Comparison of ENCODE assay signal across 1 cellular context in the genomic region with DNA sequence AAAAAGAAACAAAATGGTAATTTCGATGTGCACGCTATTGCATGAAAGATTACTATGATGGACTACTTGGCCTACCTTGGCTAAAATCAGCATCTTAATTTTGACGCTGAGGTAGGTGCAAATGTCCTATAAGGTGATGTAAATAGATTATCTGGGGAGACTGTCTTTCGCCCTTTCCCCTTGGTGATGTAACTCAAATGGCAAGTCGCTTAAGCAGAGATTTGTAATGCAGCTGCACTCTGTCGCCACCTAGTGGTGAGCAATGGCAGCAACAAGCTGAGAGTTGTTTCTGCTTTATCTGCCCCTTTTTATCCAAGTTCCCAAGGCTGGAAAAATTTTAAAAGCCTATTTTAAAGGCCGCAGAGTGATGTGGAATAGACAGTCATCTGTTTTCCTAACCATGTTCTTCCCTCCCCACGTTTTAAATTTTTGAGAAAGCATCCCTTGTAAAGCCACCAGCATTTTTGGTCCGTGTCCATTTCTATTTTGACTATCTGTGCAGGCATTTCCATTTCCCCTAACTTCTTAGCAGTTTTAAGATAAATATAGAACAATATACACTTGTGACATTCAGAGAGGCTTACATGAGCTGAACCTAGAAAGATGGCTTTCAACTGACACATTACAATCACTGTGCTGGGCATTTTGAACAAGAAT.
TF ChIP-seq lines count a peak whose summit lies in the region.

No MANE protein-coding gene starts in this region.

TF ChIP-seq in HepG2, 621 proteins besides CTCF, POLR2A, EP300 and RAD21 (continued from another document and continues in another):
- TF ChIP-seq, protein P1, sequence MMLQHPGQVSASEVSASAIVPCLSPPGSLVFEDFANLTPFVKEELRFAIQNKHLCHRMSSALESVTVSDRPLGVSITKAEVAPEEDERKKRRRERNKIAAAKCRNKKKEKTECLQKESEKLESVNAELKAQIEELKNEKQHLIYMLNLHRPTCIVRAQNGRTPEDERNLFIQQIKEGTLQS (CRISPR knock-in tag; IDR thresholded peaks at IDR 0.05), result peak; percentile 48; the same call in 1 of the 2 replicates
- TF ChIP-seq ZNF614 (CRISPR knock-in tag; IDR thresholded peaks at IDR 0.05; ENCODE audit: borderline replicate concordance) (0 out of 2 replicates have a peak, but pooled peaks have one; percentile 22), SMAD9 (CRISPR knock-in tag; IDR thresholded peaks at IDR 0.05) (no peak), TSC22D2 (CRISPR knock-in tag; IDR thresholded peaks at IDR 0.05; ENCODE audit: borderline replicate concordance) (peak; percentile 59; the same call in 1 of the 2 replicates), SRY (CRISPR knock-in tag; IDR thresholded peaks at IDR 0.05) (no peak), PHF5A (CRISPR knock-in tag; IDR thresholded peaks at IDR 0.05; ENCODE audit: low read depth, unreplicated experiment) (no peak), NR2F1 (CRISPR knock-in tag; IDR thresholded peaks at IDR 0.05) (peak in 1 of 2 experiments; percentile 38; a peak in 1 of 4 replicates), FOXJ3 (CRISPR knock-in tag; IDR thresholded peaks at IDR 0.05; ENCODE audit: borderline replicate concordance) (peak; percentile 53), EEA1 (CRISPR knock-in tag; IDR thresholded peaks at IDR 0.05; ENCODE audit: borderline replicate concordance) (no peak), HOXA3 (CRISPR knock-in tag; IDR thresholded peaks at IDR 0.05) (peak; percentile 15; the same call in 1 of the 2 replicates), FIP1L1 (IDR thresholded peaks at IDR 0.05; ENCODE audit: borderline replicate concordance, insufficient read depth, low read depth, low read length) (no peak), SOX6 (IDR thresholded peaks at IDR 0.05) (no peak), SOX6 (CRISPR knock-in tag; IDR thresholded peaks at IDR 0.05) (peak; percentile 34; the same call in 1 of the 2 replicates), KDM3A (CRISPR knock-in tag; IDR thresholded peaks at IDR 0.05; ENCODE audit: low read depth) (no peak), FOSL2 (CRISPR knock-in tag; IDR thresholded peaks at IDR 0.05) (peak; percentile 42; the same call in 1 of the 2 replicates), ZNF781 (CRISPR knock-in tag; IDR thresholded peaks at IDR 0.05; ENCODE audit: borderline replicate concordance, not compliant biosample characterization) (no peak), THYN1 (CRISPR knock-in tag; IDR thresholded peaks at IDR 0.05; ENCODE audit: borderline replicate concordance, low read depth) (no peak), ZBTB3 (CRISPR knock-in tag; IDR thresholded peaks at IDR 0.05; ENCODE audit: borderline replicate concordance, low read depth) (no peak), GATAD2A (CRISPR knock-in tag; IDR thresholded peaks at IDR 0.05) (peak; percentile 24; the same call in 1 of the 2 replicates), ZNF558 (CRISPR knock-in tag; IDR thresholded peaks at IDR 0.05; ENCODE audit: borderline replicate concordance) (no peak), ZMYM4 (CRISPR knock-in tag; IDR thresholded peaks at IDR 0.05) (peak; percentile 40; the same call in 1 of the 2 replicates), THAP11 (CRISPR knock-in tag; IDR thresholded peaks at IDR 0.05) (peak; percentile 63; the same call in 1 of the 2 replicates), MAF1 (CRISPR knock-in tag; IDR thresholded peaks at IDR 0.05; ENCODE audit: borderline replicate concordance) (no peak), MIXL1 (CRISPR knock-in tag; IDR thresholded peaks at IDR 0.05) (0 out of 2 replicates have a peak, but pooled peaks have one; percentile 41), GATAD1 (CRISPR knock-in tag; IDR thresholded peaks at IDR 0.05) (peak; percentile 41; the same call in 1 of the 2 replicates), GTF2F1 (IDR thresholded peaks at IDR 0.05; ENCODE audit: low read length) (no peak), ZNF546 (CRISPR knock-in tag; conservative IDR thresholded peaks at IDR 0.05) (no peak), KDM2A (CRISPR knock-in tag; IDR thresholded peaks at IDR 0.05; ENCODE audit: borderline replicate concordance, low read depth) (no peak), SMC3 (IDR thresholded peaks at IDR 0.05; ENCODE audit: low read length) (peak; percentile 99), CEBPB (IDR thresholded peaks at IDR 0.05; ENCODE audit: borderline replicate concordance, low read depth, low read length) (peak; percentile 72), MED1 (CRISPR knock-in tag; IDR thresholded peaks at IDR 0.05) (peak; percentile 29; the same call in 1 of the 2 replicates)
- TF ChIP-seq, protein P2, sequence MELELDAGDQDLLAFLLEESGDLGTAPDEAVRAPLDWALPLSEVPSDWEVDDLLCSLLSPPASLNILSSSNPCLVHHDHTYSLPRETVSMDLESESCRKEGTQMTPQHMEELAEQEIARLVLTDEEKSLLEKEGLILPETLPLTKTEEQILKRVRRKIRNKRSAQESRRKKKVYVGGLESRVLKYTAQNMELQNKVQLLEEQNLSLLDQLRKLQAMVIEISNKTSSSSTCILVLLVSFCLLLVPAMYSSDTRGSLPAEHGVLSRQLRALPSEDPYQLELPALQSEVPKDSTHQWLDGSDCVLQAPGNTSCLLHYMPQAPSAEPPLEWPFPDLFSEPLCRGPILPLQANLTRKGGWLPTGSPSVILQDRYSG (CRISPR knock-in tag; IDR thresholded peaks at IDR 0.05), result no peak
- TF ChIP-seq, protein P3, sequence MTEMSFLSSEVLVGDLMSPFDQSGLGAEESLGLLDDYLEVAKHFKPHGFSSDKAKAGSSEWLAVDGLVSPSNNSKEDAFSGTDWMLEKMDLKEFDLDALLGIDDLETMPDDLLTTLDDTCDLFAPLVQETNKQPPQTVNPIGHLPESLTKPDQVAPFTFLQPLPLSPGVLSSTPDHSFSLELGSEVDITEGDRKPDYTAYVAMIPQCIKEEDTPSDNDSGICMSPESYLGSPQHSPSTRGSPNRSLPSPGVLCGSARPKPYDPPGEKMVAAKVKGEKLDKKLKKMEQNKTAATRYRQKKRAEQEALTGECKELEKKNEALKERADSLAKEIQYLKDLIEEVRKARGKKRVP (CRISPR knock-in tag; IDR thresholded peaks at IDR 0.05), result peak in 1 of 2 experiments; percentile 58; a peak in 2 of 4 replicates
- TF ChIP-seq, protein P4, sequence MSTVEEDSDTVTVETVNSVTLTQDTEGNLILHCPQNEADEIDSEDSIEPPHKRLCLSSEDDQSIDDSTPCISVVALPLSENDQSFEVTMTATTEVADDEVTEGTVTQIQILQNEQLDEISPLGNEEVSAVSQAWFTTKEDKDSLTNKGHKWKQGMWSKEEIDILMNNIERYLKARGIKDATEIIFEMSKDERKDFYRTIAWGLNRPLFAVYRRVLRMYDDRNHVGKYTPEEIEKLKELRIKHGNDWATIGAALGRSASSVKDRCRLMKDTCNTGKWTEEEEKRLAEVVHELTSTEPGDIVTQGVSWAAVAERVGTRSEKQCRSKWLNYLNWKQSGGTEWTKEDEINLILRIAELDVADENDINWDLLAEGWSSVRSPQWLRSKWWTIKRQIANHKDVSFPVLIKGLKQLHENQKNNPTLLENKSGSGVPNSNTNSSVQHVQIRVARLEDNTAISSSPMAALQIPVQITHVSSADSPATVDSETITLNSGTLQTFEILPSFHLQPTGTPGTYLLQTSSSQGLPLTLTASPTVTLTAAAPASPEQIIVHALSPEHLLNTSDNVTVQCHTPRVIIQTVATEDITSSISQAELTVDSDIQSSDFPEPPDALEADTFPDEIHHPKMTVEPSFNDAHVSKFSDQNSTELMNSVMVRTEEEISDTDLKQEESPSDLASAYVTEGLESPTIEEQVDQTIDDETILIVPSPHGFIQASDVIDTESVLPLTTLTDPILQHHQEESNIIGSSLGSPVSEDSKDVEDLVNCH (CRISPR knock-in tag; IDR thresholded peaks at IDR 0.05), result no peak
- TF ChIP-seq, protein P5, sequence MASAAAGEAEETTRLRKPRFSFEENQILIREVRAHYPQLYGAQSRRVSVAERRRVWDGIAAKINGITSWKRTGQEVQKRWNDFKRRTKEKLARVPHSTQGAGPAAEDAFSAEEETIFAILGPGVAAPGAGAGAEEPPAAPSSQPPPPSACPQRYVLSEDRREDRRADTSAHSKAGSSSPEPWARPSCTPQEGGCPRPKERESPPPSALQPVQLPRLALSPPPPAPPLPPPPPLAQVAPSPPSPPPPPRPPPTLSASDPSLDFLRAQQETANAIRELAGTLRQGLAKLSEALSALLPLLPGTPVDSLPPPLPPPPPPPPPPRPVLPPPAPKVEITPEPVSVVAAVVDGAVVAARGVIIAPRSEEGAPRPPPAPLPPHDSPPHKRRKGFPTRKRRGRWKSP (CRISPR knock-in tag; IDR thresholded peaks at IDR 0.05), result 0 out of 2 replicates have a peak, but pooled peaks have one; percentile 33
- TF ChIP-seq, protein P6, sequence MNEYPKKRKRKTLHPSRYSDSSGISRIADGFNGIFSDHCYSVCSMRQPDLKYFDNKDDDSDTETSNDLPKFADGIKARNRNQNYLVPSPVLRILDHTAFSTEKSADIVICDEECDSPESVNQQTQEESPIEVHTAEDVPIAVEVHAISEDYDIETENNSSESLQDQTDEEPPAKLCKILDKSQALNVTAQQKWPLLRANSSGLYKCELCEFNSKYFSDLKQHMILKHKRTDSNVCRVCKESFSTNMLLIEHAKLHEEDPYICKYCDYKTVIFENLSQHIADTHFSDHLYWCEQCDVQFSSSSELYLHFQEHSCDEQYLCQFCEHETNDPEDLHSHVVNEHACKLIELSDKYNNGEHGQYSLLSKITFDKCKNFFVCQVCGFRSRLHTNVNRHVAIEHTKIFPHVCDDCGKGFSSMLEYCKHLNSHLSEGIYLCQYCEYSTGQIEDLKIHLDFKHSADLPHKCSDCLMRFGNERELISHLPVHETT (CRISPR knock-in tag; conservative IDR thresholded peaks at IDR 0.05), result no peak
- TF ChIP-seq, protein P7, sequence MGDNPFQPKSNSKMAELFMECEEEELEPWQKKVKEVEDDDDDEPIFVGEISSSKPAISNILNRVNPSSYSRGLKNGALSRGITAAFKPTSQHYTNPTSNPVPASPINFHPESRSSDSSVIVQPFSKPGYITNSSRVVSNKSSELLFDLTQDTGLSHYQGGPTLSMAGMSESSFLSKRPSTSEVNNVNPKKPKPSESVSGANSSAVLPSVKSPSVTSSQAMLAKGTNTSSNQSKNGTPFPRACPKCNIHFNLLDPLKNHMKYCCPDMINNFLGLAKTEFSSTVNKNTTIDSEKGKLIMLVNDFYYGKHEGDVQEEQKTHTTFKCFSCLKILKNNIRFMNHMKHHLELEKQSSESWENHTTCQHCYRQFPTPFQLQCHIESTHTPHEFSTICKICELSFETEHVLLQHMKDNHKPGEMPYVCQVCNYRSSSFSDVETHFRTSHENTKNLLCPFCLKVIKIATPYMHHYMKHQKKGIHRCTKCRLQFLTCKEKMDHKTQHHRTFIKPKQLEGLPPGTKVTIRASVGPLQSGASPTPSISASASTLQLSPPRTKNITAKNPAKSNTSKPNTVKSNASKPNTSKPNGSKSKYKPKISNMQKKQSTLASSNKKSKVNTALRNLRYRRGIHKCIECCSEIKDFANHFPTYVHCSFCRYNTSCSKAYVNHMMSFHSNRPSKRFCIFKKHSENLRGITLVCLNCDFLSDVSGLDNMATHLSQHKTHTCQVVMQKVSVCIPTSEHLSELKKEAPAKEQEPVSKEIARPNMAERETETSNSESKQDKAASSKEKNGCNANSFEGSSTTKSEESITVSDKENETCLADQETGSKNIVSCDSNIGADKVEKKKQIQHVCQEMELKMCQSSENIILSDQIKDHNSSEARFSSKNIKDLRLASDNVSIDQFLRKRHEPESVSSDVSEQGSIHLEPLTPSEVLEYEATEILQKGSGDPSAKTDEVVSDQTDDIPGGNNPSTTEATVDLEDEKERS (CRISPR knock-in tag; IDR thresholded peaks at IDR 0.05), result no peak
- TF ChIP-seq, protein P8, sequence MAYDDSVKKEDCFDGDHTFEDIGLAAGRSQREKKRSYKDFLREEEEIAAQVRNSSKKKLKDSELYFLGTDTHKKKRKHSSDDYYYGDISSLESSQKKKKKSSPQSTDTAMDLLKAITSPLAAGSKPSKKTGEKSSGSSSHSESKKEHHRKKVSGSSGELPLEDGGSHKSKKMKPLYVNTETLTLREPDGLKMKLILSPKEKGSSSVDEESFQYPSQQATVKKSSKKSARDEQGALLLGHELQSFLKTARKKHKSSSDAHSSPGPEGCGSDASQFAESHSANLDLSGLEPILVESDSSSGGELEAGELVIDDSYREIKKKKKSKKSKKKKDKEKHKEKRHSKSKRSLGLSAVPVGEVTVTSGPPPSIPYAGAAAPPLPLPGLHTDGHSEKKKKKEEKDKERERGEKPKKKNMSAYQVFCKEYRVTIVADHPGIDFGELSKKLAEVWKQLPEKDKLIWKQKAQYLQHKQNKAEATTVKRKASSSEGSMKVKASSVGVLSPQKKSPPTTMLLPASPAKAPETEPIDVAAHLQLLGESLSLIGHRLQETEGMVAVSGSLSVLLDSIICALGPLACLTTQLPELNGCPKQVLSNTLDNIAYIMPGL (CRISPR knock-in tag; IDR thresholded peaks at IDR 0.05; ENCODE audit: borderline replicate concordance in 1 of 2, low read depth in 1 of 2), result peak in 1 of 2 experiments; percentile 45; a peak in 1 of 4 replicates
- TF ChIP-seq, protein P9, sequence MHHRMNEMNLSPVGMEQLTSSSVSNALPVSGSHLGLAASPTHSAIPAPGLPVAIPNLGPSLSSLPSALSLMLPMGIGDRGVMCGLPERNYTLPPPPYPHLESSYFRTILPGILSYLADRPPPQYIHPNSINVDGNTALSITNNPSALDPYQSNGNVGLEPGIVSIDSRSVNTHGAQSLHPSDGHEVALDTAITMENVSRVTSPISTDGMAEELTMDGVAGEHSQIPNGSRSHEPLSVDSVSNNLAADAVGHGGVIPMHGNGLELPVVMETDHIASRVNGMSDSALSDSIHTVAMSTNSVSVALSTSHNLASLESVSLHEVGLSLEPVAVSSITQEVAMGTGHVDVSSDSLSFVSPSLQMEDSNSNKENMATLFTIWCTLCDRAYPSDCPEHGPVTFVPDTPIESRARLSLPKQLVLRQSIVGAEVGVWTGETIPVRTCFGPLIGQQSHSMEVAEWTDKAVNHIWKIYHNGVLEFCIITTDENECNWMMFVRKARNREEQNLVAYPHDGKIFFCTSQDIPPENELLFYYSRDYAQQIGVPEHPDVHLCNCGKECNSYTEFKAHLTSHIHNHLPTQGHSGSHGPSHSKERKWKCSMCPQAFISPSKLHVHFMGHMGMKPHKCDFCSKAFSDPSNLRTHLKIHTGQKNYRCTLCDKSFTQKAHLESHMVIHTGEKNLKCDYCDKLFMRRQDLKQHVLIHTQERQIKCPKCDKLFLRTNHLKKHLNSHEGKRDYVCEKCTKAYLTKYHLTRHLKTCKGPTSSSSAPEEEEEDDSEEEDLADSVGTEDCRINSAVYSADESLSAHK (CRISPR knock-in tag; IDR thresholded peaks at IDR 0.05; ENCODE audit: borderline replicate concordance), result no peak
- TF ChIP-seq, protein P10, sequence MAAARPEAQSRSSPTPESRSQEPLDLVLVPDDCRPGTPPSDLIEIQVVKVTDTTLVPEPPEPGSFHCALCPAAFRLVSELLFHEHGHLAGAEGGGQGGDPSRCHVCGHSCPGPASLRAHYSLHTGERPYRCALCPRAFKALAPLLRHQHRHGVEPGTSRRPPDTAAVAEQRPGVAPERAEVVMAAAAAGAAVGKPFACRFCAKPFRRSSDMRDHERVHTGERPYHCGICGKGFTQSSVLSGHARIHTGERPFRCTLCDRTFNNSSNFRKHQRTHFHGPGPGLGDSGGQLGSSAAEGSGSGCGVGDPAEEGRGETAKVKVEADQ (CRISPR knock-in tag; IDR thresholded peaks at IDR 0.05; ENCODE audit: borderline replicate concordance), result no peak
- TF ChIP-seq, protein P11, sequence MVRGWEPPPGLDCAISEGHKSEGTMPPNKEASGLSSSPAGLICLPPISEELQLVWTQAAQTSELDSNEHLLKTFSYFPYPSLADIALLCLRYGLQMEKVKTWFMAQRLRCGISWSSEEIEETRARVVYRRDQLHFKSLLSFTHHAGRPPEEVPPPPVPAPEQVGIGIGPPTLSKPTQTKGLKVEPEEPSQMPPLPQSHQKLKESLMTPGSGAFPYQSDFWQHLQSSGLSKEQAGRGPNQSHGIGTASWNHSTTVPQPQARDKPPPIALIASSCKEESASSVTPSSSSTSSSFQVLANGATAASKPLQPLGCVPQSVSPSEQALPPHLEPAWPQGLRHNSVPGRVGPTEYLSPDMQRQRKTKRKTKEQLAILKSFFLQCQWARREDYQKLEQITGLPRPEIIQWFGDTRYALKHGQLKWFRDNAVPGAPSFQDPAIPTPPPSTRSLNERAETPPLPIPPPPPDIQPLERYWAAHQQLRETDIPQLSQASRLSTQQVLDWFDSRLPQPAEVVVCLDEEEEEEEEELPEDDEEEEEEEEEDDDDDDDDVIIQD (CRISPR knock-in tag; IDR thresholded peaks at IDR 0.05; ENCODE audit: low read depth), result peak; percentile 60; the same call in 1 of the 2 replicates
